ENCODE assay signal across 14 cellular contexts in the genomic region with DNA sequence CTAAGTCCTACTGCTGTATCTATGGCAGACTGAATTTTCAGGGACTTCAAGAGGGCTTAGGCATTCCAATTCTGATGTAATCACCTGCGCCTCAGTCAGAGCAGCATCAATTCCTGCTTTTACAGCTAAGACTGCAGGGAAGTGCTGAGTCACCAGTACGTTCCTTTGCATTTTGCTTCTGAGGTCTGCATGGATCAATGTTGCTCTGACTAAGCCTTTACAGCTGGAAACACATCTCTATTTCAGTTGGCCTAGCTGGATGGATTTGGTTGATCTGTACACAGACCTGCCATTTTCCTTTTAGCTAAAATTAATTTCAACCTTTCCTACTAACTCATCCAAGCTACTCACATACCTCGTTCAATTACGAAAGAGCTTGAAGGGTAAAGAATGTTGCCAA. TPM values are rescaled to one million over a fixed set of nuclear protein-coding genes. Genes with fewer than 3 reads are reported as not detected.
DNase-seq lines count a peak whose midpoint lies in the region; ATAC-seq and TF ChIP-seq lines count a peak whose summit lies in the region.
"Had no signal": no experiment of that assay in that cellular context is flagged by ENCODE, and none has a peak within 500 bp of the region (broad histone marks: within the 10 kb centered on the region; RNA-seq: fewer than 3 reads in every experiment).

No MANE protein-coding gene starts in this region.

- peak; percentile 79 for ATAC-seq in WTC11
- peak; percentile 53 for ATAC-seq in foreskin keratinocyte
- ATAC-seq in activated CD8-positive, alpha-beta memory T cell treated with anti-CD3 and anti-CD28 coated beads, Interleukin-2, amount 10 ng/mL, durations not matched to agents 7 days and 5 days, result no peak

- no peak overlapping the region for H3K4me3 ChIP-seq in A673 (ENCODE audit: low read depth, low read length, poor library complexity, severe bottlenecking)
- H3K4me3 ChIP-seq in stomach, result no peak overlapping the region
- H3K4me3 ChIP-seq: coronary artery had no signal

- POLR2A ChIA-PET in A673 (lab: Charles Lee; ENCODE audit: low non-redundant PET) (no interaction called here), WTC11 (lab: Charles Lee) (no interaction called here)

- H3K36me3 Mint-ChIP-seq in HFFc6 (ENCODE audit: low read depth) (peaks cover 30% of the 10 kb centered on the region; the same call in 1 of the 2 replicates), WTC11 (peaks cover 52% of the 10 kb centered on the region)
- no peaks in the 10 kb centered on the region for H3K36me3 Mint-ChIP-seq in activated CD8-positive, alpha-beta memory T cell treated with anti-CD3 and anti-CD28 coated beads, Interleukin-2, amount 10 ng/mL, durations not matched to agents 7 days and 5 days

- H3K4me1 Mint-ChIP-seq in HFFc6 (ENCODE audit: low read depth) (peaks cover 16% of the 10 kb centered on the region), WTC11 (peaks cover 34% of the 10 kb centered on the region)
- peaks cover 13% of the 10 kb centered on the region for H3K4me1 Mint-ChIP-seq in activated CD8-positive, alpha-beta memory T cell treated with anti-CD3 and anti-CD28 coated beads, Interleukin-2, amount 10 ng/mL, durations not matched to agents 7 days and 5 days
- H3K4me1 Mint-ChIP-seq: neural crest cell had no signal

- no peak for TF ChIP-seq EP300 in stomach (IDR thresholded peaks at IDR 0.05)

- H3K27me3 Mint-ChIP-seq in HFFc6 (ENCODE audit: insufficient read depth), result no peaks in the 10 kb centered on the region; the same call in 1 of the 2 replicates
- no peaks in the 10 kb centered on the region for H3K27me3 Mint-ChIP-seq in WTC11 (ENCODE audit: low read depth)
- H3K27me3 Mint-ChIP-seq in activated CD8-positive, alpha-beta memory T cell treated with anti-CD3 and anti-CD28 coated beads, Interleukin-2, amount 10 ng/mL, durations not matched to agents 7 days and 5 days, result peaks cover 81% of the 10 kb centered on the region

- no peak overlapping the region for H3K27ac ChIP-seq in A673 (ENCODE audit: low read depth, low read length, poor library complexity, severe bottlenecking)
- H3K27ac ChIP-seq in foreskin keratinocyte, result no peak overlapping the region
- no peak overlapping the region for H3K27ac ChIP-seq in stomach
- H3K27ac ChIP-seq: C4-2B, coronary artery had no signal

- H3K9me3 ChIP-seq in A673 (ENCODE audit: low read depth, low read length, poor library complexity, severe bottlenecking) (no peaks in the 10 kb centered on the region), stomach (no peaks in the 10 kb centered on the region)

- H3K27ac Mint-ChIP-seq in HFFc6 (peak overlapping the region; percentile 71), WTC11 (peak overlapping the region; percentile 88)
- no peak overlapping the region for H3K27ac Mint-ChIP-seq in activated CD8-positive, alpha-beta memory T cell treated with anti-CD3 and anti-CD28 coated beads, Interleukin-2, amount 10 ng/mL, durations not matched to agents 7 days and 5 days
- H3K27ac Mint-ChIP-seq: activated T-cell treated with anti-CD3 and anti-CD28 coated beads, Interleukin-2, amount 50 U/mL, for 24 hours had no signal

- H3K4me3 Mint-ChIP-seq in HFFc6 (no peak overlapping the region), WTC11 (no peak overlapping the region)
- H3K4me3 Mint-ChIP-seq in activated CD8-positive, alpha-beta memory T cell treated with anti-CD3 and anti-CD28 coated beads, Interleukin-2, amount 10 ng/mL, durations not matched to agents 7 days and 5 days, result no peak overlapping the region
- H3K4me3 Mint-ChIP-seq: activated T-cell treated with anti-CD3 and anti-CD28 coated beads, Interleukin-2, amount 50 U/mL, for 24 hours; neural crest cell had no signal

- no peak for TF ChIP-seq CTCF in A673 (conservative IDR thresholded peaks at IDR 0.05; ENCODE audit: low read depth, low read length)
- no peak for TF ChIP-seq CTCF in HFFc6 (IDR thresholded peaks at IDR 0.05)
- TF ChIP-seq CTCF in WTC11 (IDR thresholded peaks at IDR 0.05), result no peak
- no peak for TF ChIP-seq CTCF in foreskin keratinocyte (conservative IDR thresholded peaks at IDR 0.05)
- no peak for TF ChIP-seq CTCF in stomach (IDR thresholded peaks at IDR 0.05)

- peak; percentile 38 for DNase-seq in A673 (ENCODE audit: low spot score)
- peak; percentile 77 for DNase-seq in HFFc6
- no peak for DNase-seq in WTC11 (ENCODE audit: low spot score)
- peak; percentile 14 to 43 for DNase-seq in foreskin keratinocyte
- DNase-seq in activated CD8-positive, alpha-beta memory T cell treated with anti-CD3 and anti-CD28 coated beads, Interleukin-2, amount 10 ng/mL, durations not matched to agents 7 days and 5 days, result no peak
- no peak for DNase-seq in activated T-cell treated with anti-CD3 and anti-CD28 coated beads, Interleukin-2, amount 50 U/mL, for 1 hour
- no peak for DNase-seq in stomach
- DNase-seq in stimulated activated naive CD4-positive, alpha-beta T cell (lab: John Stamatoyannopoulos, UW), result no peak
- DNase-seq: activated T-cell treated with anti-CD3 and anti-CD28 coated beads, Interleukin-2, amount 50 U/mL, for 24 hours; Karpas-422; T-helper 9 cell had no signal

- H3K9me3 Mint-ChIP-seq in HFFc6 (no peaks in the 10 kb centered on the region), WTC11 (no peaks in the 10 kb centered on the region)
- no peaks in the 10 kb centered on the region for H3K9me3 Mint-ChIP-seq in activated CD8-positive, alpha-beta memory T cell treated with anti-CD3 and anti-CD28 coated beads, Interleukin-2, amount 10 ng/mL, durations not matched to agents 7 days and 5 days (ENCODE audit: low read depth)
- H3K9me3 Mint-ChIP-seq: activated T-cell treated with anti-CD3 and anti-CD28 coated beads, Interleukin-2, amount 50 U/mL, for 24 hours; neural crest cell had no signal

- intact Hi-C loops in A673 (cut with micrococcal nuclease; ENCODE audit: unreplicated experiment), result no loop called here
- intact Hi-C loops in stomach (cut with DNase I; ENCODE audit: low total_unique reads), result no loop called here

- TF ChIP-seq POLR2A in stomach (IDR thresholded peaks at IDR 0.05), result no peak

- WGBS in stomach, 5 donors, result 85 to 94% (median 87%) methylated on average over 4 of the region's 4 CpGs

- H3K36me3 ChIP-seq in A673 (ENCODE audit: insufficient read depth, low read length, poor library complexity, severe bottlenecking) (peaks cover 22% of the 10 kb centered on the region), stomach (peaks cover 0 to 63% (median 43%) of the 10 kb centered on the region in 4 donors)

- H3K27me3 ChIP-seq in A673 (replicated peaks; ENCODE audit: insufficient read depth, low read depth, low read length, poor library complexity) (no peaks in the 10 kb centered on the region), foreskin keratinocyte (no peaks in the 10 kb centered on the region), stomach (no peaks in the 10 kb centered on the region)

- no TSS peak for BruUV-seq in A673 (replicated peaks; lab: Mats Ljungman, UMichigan)

- H3K4me1 ChIP-seq in A673 (ENCODE audit: insufficient read depth, low read length, poor library complexity, severe bottlenecking), result peaks cover 15% of the 10 kb centered on the region
- no peaks in the 10 kb centered on the region for H3K4me1 ChIP-seq in foreskin keratinocyte
- no peaks in the 10 kb centered on the region for H3K4me1 ChIP-seq in stomach

- CTCF ChIA-PET in A673 (lab: Charles Lee) (interaction anchor here (0.6 kb wide), 1 partner anchor 17 kb away, joined by 7 read pairs; no protein-coding TSS in a partner anchor), WTC11 (lab: Charles Lee) (interaction anchor here (1.0 to 1.5 kb wide), 3 partner anchors 40 to 185 kb away, joined by 3 to 6 read pairs (median 4); no protein-coding TSS in a partner anchor)
- CTCF ChIA-PET in activated CD8-positive, alpha-beta memory T cell treated with anti-CD3 and anti-CD28 coated beads, Interleukin-2, amount 10 ng/mL, durations not matched to agents 7 days and 5 days (lab: Charles Lee), result no interaction called here

TF ChIP-seq in WTC11, 78 proteins besides CTCF, POLR2A, EP300 and RAD21:
- TF ChIP-seq ZNF219 (CRISPR knock-in tag; IDR thresholded peaks at IDR 0.05; ENCODE audit: borderline replicate concordance), result no peak
- peak; percentile 93 for TF ChIP-seq NFE2L1 (CRISPR knock-in tag; IDR thresholded peaks at IDR 0.05)
TF ChIP-seq in WTC11: peak in this region for 1.

RNA-seq across cellular contexts. Expression of a gene that starts 51.3 kb away (rescaled TPM):
- total RNA-seq in A673 (2021) (87.4 and 92.9 TPM in 2 replicates), WTC11 (2021) (52.9 to 71.3 TPM (median 62.1 TPM) in 3 replicates), foreskin keratinocyte (46.8 and 53.6 TPM in 2 replicates), stomach (100 to 1,000 TPM in 1 of 5 donors, 10 to 100 TPM in 3, 1 to 10 TPM in 1; 2.9 to 343 (median 28.6) TPM)
- 10 to 100 TPM; 48.6 to 69.3 (median 52.5) TPM for total RNA-seq in HFFc6 (2021; fragmentation: NEBNext Ultra II Directional; extraction: Animal tissue kit (Norgen Biotek cat#: 25700))
- polyA plus RNA-seq in foreskin keratinocyte (23.4 and 24.5 TPM in 2 replicates), stomach (1 to 10 TPM; 3.2 to 7.3 (median 5.7) TPM)
- total RNA-seq in activated CD8-positive, alpha-beta memory T cell treated with anti-CD3 and anti-CD28 coated beads, Interleukin-2, amount 10 ng/mL, durations not matched to agents 7 days and 5 days, result under 1 TPM; 0.16 to 0.47 TPM

Comparison
In these comparisons a context has a peak if more than half of its experiments do, and no peak if none do; other contexts are left out.
1. DNase-seq: peak in A673 (single experiment), HFFc6 (single experiment) and foreskin keratinocyte (2 of 2); none in WTC11 (single experiment), activated CD8-positive, alpha-beta memory T cell treated with anti-CD3 and anti-CD28 coated beads, Interleukin-2, amount 10 ng/mL, durations not matched to agents 7 days and 5 days (single experiment), activated T-cell treated with anti-CD3 and anti-CD28 coated beads, Interleukin-2, amount 50 U/mL, for 1 hour (single experiment), stomach (single experiment) and stimulated activated naive CD4-positive, alpha-beta T cell (0 of 6).